In the genomic region with DNA sequence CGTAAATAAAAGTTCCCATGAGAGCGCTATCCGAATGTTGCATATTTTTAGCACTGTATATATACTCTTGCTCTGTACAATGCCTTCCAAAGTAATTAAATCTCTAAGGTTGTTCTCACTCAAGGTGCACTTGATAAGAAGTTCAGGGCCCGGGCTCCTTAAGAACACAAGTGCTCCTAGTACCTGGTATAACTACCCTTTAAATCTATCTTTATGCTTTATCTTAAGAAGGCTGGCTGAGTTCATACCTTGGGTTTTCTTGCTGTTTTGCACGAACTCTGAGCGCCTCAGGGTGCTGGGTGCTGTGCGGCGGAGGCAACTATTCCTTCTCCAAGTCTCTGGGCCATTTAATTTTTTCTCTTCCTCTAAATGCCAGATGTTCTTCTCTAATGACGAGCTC, we compare ENCODE assay signal across 1 cellular context.
TF ChIP-seq lines count a peak whose summit lies in the region.

No MANE protein-coding gene starts in this region.

TF ChIP-seq in HepG2, 621 proteins besides CTCF, POLR2A, EP300 and RAD21:
- TF ChIP-seq HMG20A (CRISPR knock-in tag; IDR thresholded peaks at IDR 0.05; ENCODE audit: borderline replicate concordance) (no peak), MYPOP (CRISPR knock-in tag; IDR thresholded peaks at IDR 0.05) (no peak), SIN3A (IDR thresholded peaks at IDR 0.05; ENCODE audit: borderline replicate concordance, low read depth, low read length) (no peak), ZNF570 (CRISPR knock-in tag; IDR thresholded peaks at IDR 0.05; ENCODE audit: borderline replicate concordance) (no peak), NFAT5 (CRISPR knock-in tag; IDR thresholded peaks at IDR 0.05) (no peak), ZNF430 (CRISPR knock-in tag; IDR thresholded peaks at IDR 0.05) (no peak), SALL2 (CRISPR knock-in tag; IDR thresholded peaks at IDR 0.05) (no peak), ZNF564 (CRISPR knock-in tag; IDR thresholded peaks at IDR 0.05) (no peak), RFX3 (CRISPR knock-in tag; IDR thresholded peaks at IDR 0.05) (no peak), RBM22 (optimal IDR thresholded peaks at IDR 0.05; ENCODE audit: low read length) (no peak), JUN (CRISPR knock-in tag; IDR thresholded peaks at IDR 0.05) (no peak), MBNL3 (CRISPR knock-in tag; conservative IDR thresholded peaks at IDR 0.05) (no peak), NAIF1 (CRISPR knock-in tag; IDR thresholded peaks at IDR 0.05; ENCODE audit: borderline replicate concordance) (no peak), ZNF230 (CRISPR knock-in tag; IDR thresholded peaks at IDR 0.05) (no peak), HDAC1 (CRISPR knock-in tag; IDR thresholded peaks at IDR 0.05) (no peak), PRDM15 (CRISPR knock-in tag; IDR thresholded peaks at IDR 0.05) (no peak), KAT2B (IDR thresholded peaks at IDR 0.05; ENCODE audit: borderline replicate concordance, low read depth, low read length) (no peak)
- TF ChIP-seq, protein P1, sequence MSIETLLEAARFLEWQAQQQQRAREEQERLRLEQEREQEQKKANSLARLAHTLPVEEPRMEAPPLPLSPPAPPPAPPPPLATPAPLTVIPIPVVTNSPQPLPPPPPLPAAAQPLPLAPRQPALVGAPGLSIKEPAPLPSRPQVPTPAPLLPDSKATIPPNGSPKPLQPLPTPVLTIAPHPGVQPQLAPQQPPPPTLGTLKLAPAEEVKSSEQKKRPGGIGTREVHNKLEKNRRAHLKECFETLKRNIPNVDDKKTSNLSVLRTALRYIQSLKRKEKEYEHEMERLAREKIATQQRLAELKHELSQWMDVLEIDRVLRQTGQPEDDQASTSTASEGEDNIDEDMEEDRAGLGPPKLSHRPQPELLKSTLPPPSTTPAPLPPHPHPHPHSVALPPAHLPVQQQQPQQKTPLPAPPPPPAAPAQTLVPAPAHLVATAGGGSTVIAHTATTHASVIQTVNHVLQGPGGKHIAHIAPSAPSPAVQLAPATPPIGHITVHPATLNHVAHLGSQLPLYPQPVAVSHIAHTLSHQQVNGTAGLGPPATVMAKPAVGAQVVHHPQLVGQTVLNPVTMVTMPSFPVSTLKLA (IDR thresholded peaks at IDR 0.05), result no peak
- TF ChIP-seq, protein P2, sequence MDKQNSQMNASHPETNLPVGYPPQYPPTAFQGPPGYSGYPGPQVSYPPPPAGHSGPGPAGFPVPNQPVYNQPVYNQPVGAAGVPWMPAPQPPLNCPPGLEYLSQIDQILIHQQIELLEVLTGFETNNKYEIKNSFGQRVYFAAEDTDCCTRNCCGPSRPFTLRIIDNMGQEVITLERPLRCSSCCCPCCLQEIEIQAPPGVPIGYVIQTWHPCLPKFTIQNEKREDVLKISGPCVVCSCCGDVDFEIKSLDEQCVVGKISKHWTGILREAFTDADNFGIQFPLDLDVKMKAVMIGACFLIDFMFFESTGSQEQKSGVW (CRISPR knock-in tag; IDR thresholded peaks at IDR 0.05; ENCODE audit: borderline replicate concordance), result no peak
- TF ChIP-seq, protein P3, sequence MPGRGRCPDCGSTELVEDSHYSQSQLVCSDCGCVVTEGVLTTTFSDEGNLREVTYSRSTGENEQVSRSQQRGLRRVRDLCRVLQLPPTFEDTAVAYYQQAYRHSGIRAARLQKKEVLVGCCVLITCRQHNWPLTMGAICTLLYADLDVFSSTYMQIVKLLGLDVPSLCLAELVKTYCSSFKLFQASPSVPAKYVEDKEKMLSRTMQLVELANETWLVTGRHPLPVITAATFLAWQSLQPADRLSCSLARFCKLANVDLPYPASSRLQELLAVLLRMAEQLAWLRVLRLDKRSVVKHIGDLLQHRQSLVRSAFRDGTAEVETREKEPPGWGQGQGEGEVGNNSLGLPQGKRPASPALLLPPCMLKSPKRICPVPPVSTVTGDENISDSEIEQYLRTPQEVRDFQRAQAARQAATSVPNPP (CRISPR knock-in tag; IDR thresholded peaks at IDR 0.05), result no peak
